ENCODE assay signal across 28 cellular contexts in genomic region chr1:243639027-243639658, GRCh38.
"Had no signal": no experiment of that assay in that cellular context is flagged by ENCODE, and none has a peak within 500 bp of the region (broad histone marks: within the 10 kb centered on the region; RNA-seq: fewer than 3 reads in every experiment).

No MANE protein-coding gene starts in this region.

- H3K27ac Mint-ChIP-seq: mesothelial cell of epicardium; nephron progenitor cell; stimulated activated memory B cell treated with anti-CD40 and anti-IgM and Interleukin-4, amounts not matched to agents 10 μg/mL and 1 μg/mL and 100 μg/mL, for 72 hours; stimulated activated naive CD8-positive, alpha-beta T cell treated with anti-CD3 and anti-CD28 coated beads, Interleukin-15, Interleukin-2, amounts not matched to agents 100 ng/mL and 50 ng/mL, for 24 hours had no signal

- H3K27ac ChIP-seq: colonic mucosa, esophagus muscularis mucosa, foreskin keratinocyte, gastroesophageal sphincter, heart left ventricle, hepatocyte, left lung, psoas muscle, sigmoid colon, suprapubic skin, transverse colon, upper lobe of right lung, uterus had no signal

- FAIRE-seq: endothelial cell of umbilical vein had no signal

- H2AFZ ChIP-seq: hepatocyte had no signal

- H3K4me3 Mint-ChIP-seq: mesothelial cell of epicardium; nephron progenitor cell; stimulated activated memory B cell treated with anti-CD40 and anti-IgM and Interleukin-4, amounts not matched to agents 10 μg/mL and 1 μg/mL and 100 μg/mL, for 72 hours; stimulated activated naive CD8-positive, alpha-beta T cell treated with anti-CD3 and anti-CD28 coated beads, Interleukin-15, Interleukin-2, amounts not matched to agents 100 ng/mL and 50 ng/mL, for 24 hours had no signal

- H3K4me1 Mint-ChIP-seq: mesothelial cell of epicardium, nephron progenitor cell had no signal

- H3K27me3 ChIP-seq: colonic mucosa, esophagus muscularis mucosa, foreskin keratinocyte, gastroesophageal sphincter, heart left ventricle, hepatocyte, left lung, sigmoid colon, suprapubic skin, transverse colon, upper lobe of right lung, uterus had no signal

- H3K36me3 ChIP-seq: colonic mucosa, left lung, suprapubic skin, transverse colon, uterus had no signal

- H3K9me3 Mint-ChIP-seq: naive B cell; stimulated activated memory B cell treated with anti-CD40 and anti-IgM and Interleukin-4, amounts not matched to agents 10 μg/mL and 1 μg/mL and 100 μg/mL, for 72 hours; stimulated activated naive CD8-positive, alpha-beta T cell treated with anti-CD3 and anti-CD28 coated beads, Interleukin-15, Interleukin-2, amounts not matched to agents 100 ng/mL and 50 ng/mL, for 24 hours had no signal

- H3K79me2 ChIP-seq: hepatocyte had no signal

- H3K4me3 ChIP-seq: colonic mucosa, esophagus muscularis mucosa, gastroesophageal sphincter, heart left ventricle, hepatocyte, left lung, mucosa of descending colon, psoas muscle, sigmoid colon, suprapubic skin, transverse colon, upper lobe of right lung, uterus had no signal

- H3K36me3 Mint-ChIP-seq: naive B cell had no signal

- H3K27me3 Mint-ChIP-seq: naive B cell; stimulated activated memory B cell treated with anti-CD40 and anti-IgM and Interleukin-4, amounts not matched to agents 10 μg/mL and 1 μg/mL and 100 μg/mL, for 72 hours; stimulated activated naive CD8-positive, alpha-beta T cell treated with anti-CD3 and anti-CD28 coated beads, Interleukin-15, Interleukin-2, amounts not matched to agents 100 ng/mL and 50 ng/mL, for 24 hours had no signal

- H3K4me2 ChIP-seq: hepatocyte had no signal

- H3K4me1 ChIP-seq: colonic mucosa, esophagus muscularis mucosa, gastroesophageal sphincter, heart left ventricle, left lung, psoas muscle, sigmoid colon, suprapubic skin, transverse colon, upper lobe of right lung, uterus had no signal

- ATAC-seq: foreskin keratinocyte; gastroesophageal sphincter; heart left ventricle; left lung; mucosa of descending colon; psoas muscle; right cardiac atrium; stimulated activated memory B cell treated with anti-CD40 and anti-IgM and Interleukin-4, amounts not matched to agents 10 μg/mL and 1 μg/mL and 100 μg/mL, for 72 hours; upper lobe of right lung had no signal

- DNase-seq: colonic mucosa; dermis blood vessel endothelial cell; effector memory CD4-positive, alpha-beta T cell; foreskin keratinocyte; heart left ventricle; kidney; left lung; mesenchymal stem cell; mucosa of descending colon; naive B cell; nephron progenitor cell; nucleus accumbens; psoas muscle; right cardiac atrium; sigmoid colon; stimulated activated CD4-positive, alpha-beta T cell treated with anti-CD3 and anti-CD28 coated beads, Interleukin-2, amount 100 ng/mL, for 24 hours; stimulated activated CD4-positive, alpha-beta T cell treated with anti-CD3 and anti-CD28 coated beads, Interleukin-4, amount 100 ng/mL, for 24 hours; transverse colon; upper lobe of right lung; uterus had no signal
